In the genomic region with DNA sequence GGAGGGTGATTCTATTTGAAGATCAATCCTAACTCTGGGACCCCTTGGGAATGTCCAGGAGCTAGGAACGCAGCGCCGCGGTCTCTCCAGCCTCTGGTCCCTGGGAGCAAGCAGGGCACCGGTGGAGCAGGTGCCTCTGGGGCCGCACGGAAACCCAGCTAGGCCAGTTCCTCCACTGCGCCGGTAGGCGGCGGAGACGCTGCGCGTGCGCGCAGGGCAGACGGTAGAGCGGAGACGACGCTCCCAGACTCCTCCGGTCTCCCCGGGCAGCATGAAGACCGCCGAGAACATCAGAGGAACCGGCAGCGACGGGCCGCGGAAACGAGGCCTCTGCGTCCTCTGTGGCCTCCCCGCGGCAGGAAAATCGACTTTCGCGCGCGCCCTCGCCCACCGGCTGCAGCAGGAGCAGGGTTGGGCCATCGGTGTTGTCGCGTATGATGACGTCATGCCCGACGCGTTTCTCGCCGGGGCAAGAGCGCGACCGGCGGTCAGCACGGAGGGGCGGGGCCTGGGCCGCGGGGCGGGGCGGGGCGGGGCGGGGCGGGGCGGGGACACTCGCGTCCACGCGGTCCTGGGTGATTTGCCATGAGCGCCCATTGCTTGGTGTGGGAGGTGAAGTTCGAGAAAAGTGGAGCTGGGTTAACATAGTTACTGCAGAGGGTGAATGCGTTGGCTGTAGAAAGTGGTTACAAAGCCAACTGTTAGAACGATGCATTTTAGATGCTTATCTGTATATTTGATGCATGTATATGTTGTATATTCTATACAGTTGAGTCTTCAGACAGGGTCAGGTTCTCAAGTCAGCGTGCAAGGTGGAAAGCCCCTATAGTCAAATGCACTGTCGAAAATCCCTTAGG, we compare ENCODE assay signal across 8 cellular contexts.
DNase-seq lines count a peak whose midpoint lies in the region; ATAC-seq and TF ChIP-seq lines count a peak whose summit lies in the region.

A gene with protein sequence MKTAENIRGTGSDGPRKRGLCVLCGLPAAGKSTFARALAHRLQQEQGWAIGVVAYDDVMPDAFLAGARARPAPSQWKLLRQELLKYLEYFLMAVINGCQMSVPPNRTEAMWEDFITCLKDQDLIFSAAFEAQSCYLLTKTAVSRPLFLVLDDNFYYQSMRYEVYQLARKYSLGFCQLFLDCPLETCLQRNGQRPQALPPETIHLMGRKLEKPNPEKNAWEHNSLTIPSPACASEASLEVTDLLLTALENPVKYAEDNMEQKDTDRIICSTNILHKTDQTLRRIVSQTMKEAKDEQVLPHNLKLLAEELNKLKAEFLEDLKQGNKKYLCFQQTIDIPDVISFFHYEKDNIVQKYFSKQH (plus strand): TSS at position 193 of the 857 bp plus-strand sequence. CDS start 79 bp downstream, at position 272.

- H3K4me3 ChIP-seq in mucosa of rectum (ENCODE audit: low read length in 2 of 2), result peak within 1 kb of the TSS; percentile 78 to 91

- H3K27ac ChIP-seq in mucosa of rectum (ENCODE audit: low read depth in 2 of 2, low read length in 2 of 2), result peak within 1 kb of the TSS; percentile 95 to 98

- H3K36me3 ChIP-seq in mucosa of rectum (ENCODE audit: control insufficient read depth in 2 of 2, insufficient read depth in 2 of 2, low read length in 2 of 2), result peaks cover 0 to 6% of the 10 kb centered on the region in 2 donors

- H3K9me3 ChIP-seq in mucosa of rectum (ENCODE audit: control insufficient read depth in 2 of 2, low read length in 2 of 2), result no peaks in the 10 kb centered on the region

- H3K4me1 ChIP-seq in mucosa of rectum (ENCODE audit: control insufficient read depth in 2 of 2, insufficient read depth in 2 of 2, low read length in 2 of 2), result peaks cover 6 to 9% of the 10 kb centered on the region in 2 donors

- TF ChIP-seq EP300 in Ishikawa (IDR thresholded peaks at IDR 0.05; ENCODE audit: borderline replicate concordance), result peak; percentile 41; the same call in 1 of the 2 replicates

- H3K27me3 ChIP-seq in mucosa of rectum (ENCODE audit: control insufficient read depth in 2 of 2, insufficient read depth in 2 of 2, low read length in 2 of 2), result no peaks in the 10 kb centered on the region

- DNase-seq in DMS53 treated with DMSO at 0.1 percent for 48 hours (lab: John Stamatoyannopoulos, UW; ENCODE audit: unreplicated experiment), result peak; percentile 84
- peak; percentile 96 for DNase-seq in OCI-M1 (lab: John Stamatoyannopoulos, UW)
- peak; percentile 88 for DNase-seq in activated T-cell treated with anti-CD3 and anti-CD28 coated beads, Interleukin-2, amount 50 U/mL, for 1 hour
- DNase-seq in erythroblast (lab: John Stamatoyannopoulos, UW), result peak; percentile 95 to 97
- DNase-seq in stimulated activated CD8-positive, alpha-beta memory T cell treated with anti-CD3 and anti-CD28 coated beads, Interleukin-4, amount 100 ng/mL, for 4 hours (ENCODE audit: low read depth in 2 of 2, low spot score in 1 of 2), result peak; percentile 77 to 79

- peak; percentile 47; the same call in 1 of the 2 replicates for TF ChIP-seq RAD21 in Ishikawa (IDR thresholded peaks at IDR 0.05; ENCODE audit: low read depth)

- TF ChIP-seq POLR2A in erythroblast (IDR thresholded peaks at IDR 0.05; ENCODE audit: low read length), result peak; percentile 86

- ATAC-seq in GM21619 (IDR thresholded peaks at IDR 0.05; ENCODE audit: unreplicated experiment), result peak; percentile 97

- peak within 1 kb of the TSS; percentile 85 to 89 for H3K9ac ChIP-seq in mucosa of rectum (ENCODE audit: low read depth in 1 of 2, low read length in 2 of 2)

TF ChIP-seq in Ishikawa, 13 proteins besides CTCF, POLR2A, EP300 and RAD21:
- TF ChIP-seq, protein P1, sequence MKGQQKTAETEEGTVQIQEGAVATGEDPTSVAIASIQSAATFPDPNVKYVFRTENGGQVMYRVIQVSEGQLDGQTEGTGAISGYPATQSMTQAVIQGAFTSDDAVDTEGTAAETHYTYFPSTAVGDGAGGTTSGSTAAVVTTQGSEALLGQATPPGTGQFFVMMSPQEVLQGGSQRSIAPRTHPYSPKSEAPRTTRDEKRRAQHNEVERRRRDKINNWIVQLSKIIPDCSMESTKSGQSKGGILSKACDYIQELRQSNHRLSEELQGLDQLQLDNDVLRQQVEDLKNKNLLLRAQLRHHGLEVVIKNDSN (IDR thresholded peaks at IDR 0.05), result peak; percentile 1; the same call in 1 of the 2 replicates
- TF ChIP-seq NFIC (IDR thresholded peaks at IDR 0.05) (peak; percentile 11; the same call in 1 of the 2 replicates), TCF12 (IDR thresholded peaks at IDR 0.05; ENCODE audit: low read depth) (peak; percentile 78), CEBPB (IDR thresholded peaks at IDR 0.05) (no peak), TAF1 (IDR thresholded peaks at IDR 0.05; ENCODE audit: low read depth) (peak; percentile 92), ZBTB7A (IDR thresholded peaks at IDR 0.05; ENCODE audit: low read depth) (peak; percentile 34; the same call in 1 of the 2 replicates), EGR1 (IDR thresholded peaks at IDR 0.05) (no peak), FOXM1 (IDR thresholded peaks at IDR 0.05; ENCODE audit: borderline replicate concordance, low read depth) (no peak), YY1 (IDR thresholded peaks at IDR 0.05; ENCODE audit: low read depth) (0 out of 2 replicates have a peak, but pooled peaks have one; percentile 36), CREB1 (IDR thresholded peaks at IDR 0.05; ENCODE audit: low read depth) (peak; percentile 97), TEAD4 (IDR thresholded peaks at IDR 0.05) (no peak; the same call in none of the 2 replicates)
- TF ChIP-seq, protein P2, sequence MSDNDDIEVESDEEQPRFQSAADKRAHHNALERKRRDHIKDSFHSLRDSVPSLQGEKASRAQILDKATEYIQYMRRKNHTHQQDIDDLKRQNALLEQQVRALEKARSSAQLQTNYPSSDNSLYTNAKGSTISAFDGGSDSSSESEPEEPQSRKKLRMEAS (IDR thresholded peaks at IDR 0.05), result peak; percentile 90
- TF ChIP-seq, protein P3, sequence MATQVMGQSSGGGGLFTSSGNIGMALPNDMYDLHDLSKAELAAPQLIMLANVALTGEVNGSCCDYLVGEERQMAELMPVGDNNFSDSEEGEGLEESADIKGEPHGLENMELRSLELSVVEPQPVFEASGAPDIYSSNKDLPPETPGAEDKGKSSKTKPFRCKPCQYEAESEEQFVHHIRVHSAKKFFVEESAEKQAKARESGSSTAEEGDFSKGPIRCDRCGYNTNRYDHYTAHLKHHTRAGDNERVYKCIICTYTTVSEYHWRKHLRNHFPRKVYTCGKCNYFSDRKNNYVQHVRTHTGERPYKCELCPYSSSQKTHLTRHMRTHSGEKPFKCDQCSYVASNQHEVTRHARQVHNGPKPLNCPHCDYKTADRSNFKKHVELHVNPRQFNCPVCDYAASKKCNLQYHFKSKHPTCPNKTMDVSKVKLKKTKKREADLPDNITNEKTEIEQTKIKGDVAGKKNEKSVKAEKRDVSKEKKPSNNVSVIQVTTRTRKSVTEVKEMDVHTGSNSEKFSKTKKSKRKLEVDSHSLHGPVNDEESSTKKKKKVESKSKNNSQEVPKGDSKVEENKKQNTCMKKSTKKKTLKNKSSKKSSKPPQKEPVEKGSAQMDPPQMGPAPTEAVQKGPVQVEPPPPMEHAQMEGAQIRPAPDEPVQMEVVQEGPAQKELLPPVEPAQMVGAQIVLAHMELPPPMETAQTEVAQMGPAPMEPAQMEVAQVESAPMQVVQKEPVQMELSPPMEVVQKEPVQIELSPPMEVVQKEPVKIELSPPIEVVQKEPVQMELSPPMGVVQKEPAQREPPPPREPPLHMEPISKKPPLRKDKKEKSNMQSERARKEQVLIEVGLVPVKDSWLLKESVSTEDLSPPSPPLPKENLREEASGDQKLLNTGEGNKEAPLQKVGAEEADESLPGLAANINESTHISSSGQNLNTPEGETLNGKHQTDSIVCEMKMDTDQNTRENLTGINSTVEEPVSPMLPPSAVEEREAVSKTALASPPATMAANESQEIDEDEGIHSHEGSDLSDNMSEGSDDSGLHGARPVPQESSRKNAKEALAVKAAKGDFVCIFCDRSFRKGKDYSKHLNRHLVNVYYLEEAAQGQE (IDR thresholded peaks at IDR 0.05; ENCODE audit: low read depth), result no peak

Comparison
In these comparisons a context has a peak if more than half of its experiments do, and no peak if none do; other contexts are left out.
1. Peak in every context shown above with its lines: DNase-seq, ATAC-seq, H3K4me3 ChIP-seq and H3K27ac ChIP-seq.